19 cellular contexts compared by ENCODE assay signal in the genomic region with DNA sequence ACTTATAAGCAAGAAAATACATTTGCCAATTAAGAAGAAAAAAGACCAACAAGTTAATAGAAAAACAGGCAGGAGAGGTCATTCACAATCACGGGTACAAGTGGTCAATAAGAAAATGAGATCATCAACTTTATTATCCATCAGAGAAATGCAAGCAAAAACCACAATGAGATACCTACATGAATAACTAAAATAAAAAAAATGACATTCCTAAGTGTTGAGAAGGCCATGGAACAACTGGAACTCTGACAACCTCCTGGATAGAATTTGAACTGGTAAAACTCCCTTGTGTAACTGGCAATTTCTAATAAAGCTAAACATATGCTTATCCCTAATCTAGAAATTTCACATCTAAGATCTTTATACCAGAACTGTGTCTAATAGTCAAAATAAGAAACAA.
DNase-seq lines count a peak whose midpoint lies in the region; ATAC-seq and TF ChIP-seq lines count a peak whose summit lies in the region.
"Had no signal": no experiment of that assay in that cellular context is flagged by ENCODE, and none has a peak within 500 bp of the region (broad histone marks: within the 10 kb centered on the region; RNA-seq: fewer than 3 reads in every experiment).

No MANE protein-coding gene starts in this region.

- H3K9me3 Mint-ChIP-seq in HFFc6 = peaks cover 18% of the 10 kb centered on the region
- H3K9me3 Mint-ChIP-seq in activated naive CD8-positive, alpha-beta T cell treated with anti-CD3 and anti-CD28 coated beads, Interleukin-2, amount 50 U/mL, for 24 hours = no peaks in the 10 kb centered on the region

- POLR2A ChIA-PET in RWPE1 (lab: Yijun Ruan, JAX; ENCODE audit: low non-redundant PET) = no interaction called here

- no peak overlapping the region for H3K27ac ChIP-seq in RWPE1
- H3K27ac ChIP-seq: SJSA1 had no signal

- CTCF ChIA-PET in RWPE1 (lab: Yijun Ruan, JAX) = no interaction called here

- no peak for ATAC-seq in activated naive CD8-positive, alpha-beta T cell treated with anti-CD3 and anti-CD28 coated beads, Interleukin-2, amount 50 U/mL, for 24 hours
- ATAC-seq: K562, Panc1, Right ventricle myocardium inferior had no signal

- peaks cover 13% of the 10 kb centered on the region for H3K4me1 Mint-ChIP-seq in HFFc6 (ENCODE audit: low read depth)
- H3K4me1 Mint-ChIP-seq in activated naive CD8-positive, alpha-beta T cell treated with anti-CD3 and anti-CD28 coated beads, Interleukin-2, amount 50 U/mL, for 24 hours = no peaks in the 10 kb centered on the region
- H3K4me1 Mint-ChIP-seq: CD8-positive, alpha-beta memory T cell had no signal

- no peak overlapping the region for H3K27ac Mint-ChIP-seq in HFFc6
- H3K27ac Mint-ChIP-seq in activated naive CD8-positive, alpha-beta T cell treated with anti-CD3 and anti-CD28 coated beads, Interleukin-2, amount 50 U/mL, for 24 hours = no peak overlapping the region
- H3K27ac Mint-ChIP-seq: CD8-positive, alpha-beta memory T cell had no signal

- no peaks in the 10 kb centered on the region; the same call in 1 of the 2 replicates for H3K36me3 Mint-ChIP-seq in HFFc6 (ENCODE audit: low read depth)
- no peaks in the 10 kb centered on the region for H3K36me3 Mint-ChIP-seq in activated naive CD8-positive, alpha-beta T cell treated with anti-CD3 and anti-CD28 coated beads, Interleukin-2, amount 50 U/mL, for 24 hours (ENCODE audit: low read depth)
- H3K36me3 Mint-ChIP-seq: CD8-positive, alpha-beta memory T cell had no signal

- no peaks in the 10 kb centered on the region; the same call in 1 of the 2 replicates for H3K27me3 Mint-ChIP-seq in HFFc6 (ENCODE audit: insufficient read depth)
- H3K27me3 Mint-ChIP-seq in activated naive CD8-positive, alpha-beta T cell treated with anti-CD3 and anti-CD28 coated beads, Interleukin-2, amount 50 U/mL, for 24 hours = peaks cover 20% of the 10 kb centered on the region

- DNase-seq in HFFc6 = peak; percentile 10
- DNase-seq in RWPE1 (ENCODE audit: low spot score) = peak; percentile 17
- peak; percentile 26 for DNase-seq in astrocyte of the hippocampus (ENCODE audit: low read depth, low spot score)
- peak; percentile 55 for DNase-seq in kidney tubule cell (ENCODE audit: low spot score)
- no peak for DNase-seq in DMS 273 (lab: John Stamatoyannopoulos, UW; ENCODE audit: unreplicated experiment)
- no peak for DNase-seq in iPS-NIHi11 (ENCODE audit: low spot score)
- DNase-seq in activated naive CD8-positive, alpha-beta T cell treated with anti-CD3 and anti-CD28 coated beads, Interleukin-2, amount 50 U/mL, for 24 hours = no peak
- DNase-seq: C1 segment of cervical spinal cord; CD8-positive, alpha-beta memory T cell; NCI-H1092 treated with DMSO at 0.1 percent for 48 hours; NCI-H1436 treated with DMSO at 0.1 percent for 48 hours; NCI-H1930; NCI-H345; NCI-H774; NK-92 treated with Interleukin-12 subunit alpha and Interleukin-12 subunit beta, amount 100 ng/mL, for 24 hours had no signal

- TF ChIP-seq CTCF in HFFc6 (IDR thresholded peaks at IDR 0.05) (no peak), RWPE1 (conservative IDR thresholded peaks at IDR 0.05; ENCODE audit: low read depth) (no peak)

- no peak overlapping the region for H3K4me3 Mint-ChIP-seq in HFFc6
- no peak overlapping the region for H3K4me3 Mint-ChIP-seq in activated naive CD8-positive, alpha-beta T cell treated with anti-CD3 and anti-CD28 coated beads, Interleukin-2, amount 50 U/mL, for 24 hours
- H3K4me3 Mint-ChIP-seq: CD8-positive, alpha-beta memory T cell had no signal

Comparison
In these comparisons a context has a peak if more than half of its experiments do, and no peak if none do; other contexts are left out.
1. DNase-seq: peak in HFFc6 (single experiment), RWPE1 (single experiment), astrocyte of the hippocampus (single experiment) and kidney tubule cell (single experiment); none in DMS 273 (single experiment), iPS-NIHi11 (single experiment) and activated naive CD8-positive, alpha-beta T cell treated with anti-CD3 and anti-CD28 coated beads, Interleukin-2, amount 50 U/mL, for 24 hours (single experiment).